Comparison of ENCODE assay signal across 15 cellular contexts in the genomic region with DNA sequence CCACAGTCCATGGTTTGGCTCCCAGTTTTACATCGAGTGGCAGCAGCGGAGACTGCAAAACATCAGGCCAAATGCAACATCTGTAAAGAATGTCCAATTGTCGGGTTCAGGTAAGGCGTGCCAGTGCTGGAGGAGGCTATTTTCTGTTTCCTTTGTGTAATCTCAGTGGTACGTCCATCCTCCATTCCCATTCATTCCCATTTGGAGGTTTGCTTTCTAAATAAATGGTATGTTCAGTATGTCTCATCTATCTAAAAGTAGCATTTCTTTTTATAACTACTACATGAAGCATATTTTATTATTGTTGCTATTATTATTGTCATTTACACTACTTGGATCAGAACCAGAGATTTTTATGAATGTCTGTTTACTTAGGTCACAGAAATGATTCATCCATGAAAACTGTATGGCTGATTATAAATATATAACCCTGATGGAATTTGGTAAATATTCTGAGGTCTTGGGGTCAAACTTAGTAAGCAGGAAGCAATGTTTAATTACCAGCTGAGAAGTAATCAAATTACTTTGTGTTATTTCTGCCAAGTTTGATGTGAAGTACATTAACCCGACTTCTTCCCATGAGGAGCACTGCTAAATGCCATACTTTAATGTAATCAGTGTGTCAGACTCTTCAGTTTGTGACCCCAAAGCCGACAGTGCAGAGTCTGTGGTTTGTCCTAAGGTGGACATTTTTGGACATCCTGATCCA.
DNase-seq lines count a peak whose midpoint lies in the region; ATAC-seq, FAIRE-seq and TF ChIP-seq lines count a peak whose summit lies in the region.
"Had no signal": no experiment of that assay in that cellular context is flagged by ENCODE, and none has a peak within 500 bp of the region (broad histone marks: within the 10 kb centered on the region; RNA-seq: fewer than 3 reads in every experiment).

No MANE protein-coding gene starts in this region.

- H3K9me3 ChIP-seq in IMR-90 (ENCODE audit: control insufficient read depth, insufficient read depth, low read length) (no peaks in the 10 kb centered on the region), stomach (peaks cover 0 to 6% (median 0%) of the 10 kb centered on the region in 4 donors)
- H3K9me3 ChIP-seq: psoas muscle had no signal

- TF ChIP-seq RAD21 in IMR-90 (IDR thresholded peaks at IDR 0.05; ENCODE audit: low read length), result no peak

- no peak overlapping the region for H3K56ac ChIP-seq in IMR-90 (ENCODE audit: extremely low read depth, insufficient read depth, low read length)

- peak overlapping the region; percentile 68 for H2BK120ac ChIP-seq in IMR-90 (ENCODE audit: low read depth, low read length)

- in situ Hi-C loops in IMR-90 (cut with MboI; ENCODE audit: low sequenced_read_pairs), result no loop called here
- in situ Hi-C loops in astrocyte of the spinal cord (cut with HindIII; ENCODE audit: low sequenced_read_pairs), result no loop called here

- WGBS in IMR-90 (ENCODE audit: extremely low coverage in 2 of 2, insufficient read length in 1 of 2), 2 experiments, result 100% methylated on average over 2 of the region's 7 CpGs; no CpG with 5 or more reads in 1 of the 2 experiments
- 74 to 89% (median 84%) methylated on average over 7 of the region's 7 CpGs for WGBS in stomach, 5 donors

- peak overlapping the region; percentile 99 for H2AK5ac ChIP-seq in IMR-90 (ENCODE audit: low read depth, low read length)

- no peaks in the 10 kb centered on the region; a peak in 1 of 4 replicates for H3K79me1 ChIP-seq in IMR-90 (ENCODE audit: low read depth in 1 of 2, low read length in 2 of 2)

- H4K8ac ChIP-seq in IMR-90 (ENCODE audit: low read depth in 2 of 2, low read length in 2 of 2), result peak overlapping the region in 1 of 2 experiments; percentile 48; a peak in 3 of 4 replicates

- H3K9me1 ChIP-seq in IMR-90 (ENCODE audit: insufficient read depth, low read length), result peaks cover 9% of the 10 kb centered on the region

- H3K4me1 ChIP-seq in IMR-90 (ENCODE audit: control insufficient read depth, insufficient read depth, low read length), result peaks cover 6% of the 10 kb centered on the region
- H3K4me1 ChIP-seq in stomach, result peaks cover 0 to 5% (median 2%) of the 10 kb centered on the region in 4 donors
- H3K4me1 ChIP-seq: psoas muscle had no signal

- no peak for TF ChIP-seq EP300 in stomach (IDR thresholded peaks at IDR 0.05)

- H4K20me1 ChIP-seq in IMR-90 (ENCODE audit: insufficient read depth, low read length), result no peaks in the 10 kb centered on the region; the same call in 1 of the 2 replicates

- H2BK15ac ChIP-seq in IMR-90 (ENCODE audit: low read depth, low read length), result peak overlapping the region; percentile 98; the same call in 1 of the 3 replicates

- peak overlapping the region; percentile 80 for H4K91ac ChIP-seq in IMR-90 (ENCODE audit: insufficient read depth, low read depth, low read length)

- peak overlapping the region; percentile 93 for H2BK5ac ChIP-seq in IMR-90 (ENCODE audit: low read depth, low read length, poor library complexity, severe bottlenecking)

- peak overlapping the region; percentile 76; the same call in 1 of the 2 replicates for H3K18ac ChIP-seq in IMR-90 (ENCODE audit: low read depth, low read length)

- peak overlapping the region; percentile 79 for H2AFZ ChIP-seq in IMR-90 (replicated peaks; ENCODE audit: low read length, poor library complexity)

- POLR2A ChIA-PET in IMR-90 (lab: Charles Lee; ENCODE audit: unreplicated experiment), result no interaction called here

- peak overlapping the region; percentile 87 for H3K4ac ChIP-seq in IMR-90 (ENCODE audit: low read depth, low read length)

- peaks cover 5% of the 10 kb centered on the region for H3K36me3 ChIP-seq in IMR-90 (ENCODE audit: control insufficient read depth, insufficient read depth, low read length)
- H3K36me3 ChIP-seq in kidney epithelial cell (ENCODE audit: control insufficient read depth, insufficient read depth, low read length), result no peaks in the 10 kb centered on the region
- H3K36me3 ChIP-seq in stomach, result peaks cover 19 to 59% (median 48%) of the 10 kb centered on the region in 4 donors

- H4K5ac ChIP-seq in IMR-90 (ENCODE audit: low read depth, low read length), result peak overlapping the region; percentile 25; the same call in 1 of the 2 replicates

- peak overlapping the region; percentile 71; the same call in 1 of the 2 replicates for H3K23ac ChIP-seq in IMR-90 (ENCODE audit: low read depth, low read length)

- H2AK9ac ChIP-seq in IMR-90 (replicated peaks; ENCODE audit: low read depth, low read length, poor library complexity), result no peak overlapping the region

- CTCF ChIA-PET in IMR-90 (lab: Yijun Ruan, JAX), result no interaction called here

- TF ChIP-seq POLR2A in IMR-90 (IDR thresholded peaks at IDR 0.05; ENCODE audit: low read depth, low read length) (no peak), stomach (IDR thresholded peaks at IDR 0.05) (no peak), GM12892 (IDR thresholded peaks at IDR 0.05; ENCODE audit: low read depth, low read length) (no peak)

- H2BK20ac ChIP-seq in IMR-90 (ENCODE audit: low read depth, low read length), result peak overlapping the region; percentile 93

- peak overlapping the region; percentile 54; the same call in 1 of the 2 replicates for H3K4me2 ChIP-seq in IMR-90 (ENCODE audit: low read depth, low read length)

- no peak for FAIRE-seq in GM12892 (lab: Jason Lieb, UNC)
- FAIRE-seq: endometrium had no signal

- BruUV-seq in IMR-90 (replicated peaks; lab: Mats Ljungman, UMichigan), result no TSS peak

- H3K27me3 ChIP-seq in IMR-90 (ENCODE audit: control insufficient read depth, insufficient read depth, low read length) (no peaks in the 10 kb centered on the region), kidney epithelial cell (ENCODE audit: control insufficient read depth, insufficient read depth, low read length) (no peaks in the 10 kb centered on the region), stomach (no peaks in the 10 kb centered on the region)

- dilution Hi-C loops in IMR-90 (cut with HindIII; ENCODE audit: low sequenced_read_pairs, unreplicated experiment), result no loop called here

- peak overlapping the region; percentile 96; the same call in 1 of the 2 replicates for H3K14ac ChIP-seq in IMR-90 (replicated peaks; ENCODE audit: low read depth, low read length)

- intact Hi-C loops in IMR-90 (cut with micrococcal nuclease) (no loop called here), stomach (cut with DNase I; ENCODE audit: low total_unique reads) (no loop called here)

- H3K27ac ChIP-seq in IMR-90 (ENCODE audit: insufficient read depth, low read length), result peak overlapping the region; percentile 60
- H3K27ac ChIP-seq in stomach, result no peak overlapping the region
- H3K27ac ChIP-seq: psoas muscle had no signal

- H3K9ac ChIP-seq in IMR-90 (ENCODE audit: low read depth, low read length), result no peak overlapping the region

- TF ChIP-seq CTCF in AG10803 (conservative IDR thresholded peaks at IDR 0.05; ENCODE audit: low read length), result no peak
- TF ChIP-seq CTCF in IMR-90 (conservative IDR thresholded peaks at IDR 0.05; ENCODE audit: low read depth, low read length), result no peak
- TF ChIP-seq CTCF in astrocyte of the spinal cord (IDR thresholded peaks at IDR 0.05; ENCODE audit: low read depth, low read length), result no peak
- TF ChIP-seq CTCF in kidney epithelial cell (IDR thresholded peaks at IDR 0.05; ENCODE audit: insufficient read depth, low read length, poor library complexity, severe bottlenecking), result no peak
- no peak for TF ChIP-seq CTCF in stomach (IDR thresholded peaks at IDR 0.05)

- ATAC-seq in IMR-90 (ENCODE audit: low read depth), result peak; percentile 82
- ATAC-seq: activated T-cell treated with anti-CD3 and anti-CD28 coated beads, Interleukin-2, amount 50 U/mL, for 4 hours; psoas muscle; stimulated activated naive CD8-positive, alpha-beta T cell treated with anti-CD3 and anti-CD28 coated beads, Interleukin-15, Interleukin-2, amounts not matched to agents 100 U/mL and 50 U/mL, for 24 hours had no signal

- no peak overlapping the region for H3K4me3 ChIP-seq in AG10803 (ENCODE audit: low read length)
- H3K4me3 ChIP-seq in IMR-90 (ENCODE audit: insufficient read depth, low read depth, low read length), result no peak overlapping the region
- no peak overlapping the region for H3K4me3 ChIP-seq in astrocyte of the spinal cord (ENCODE audit: low read depth, low read length)
- H3K4me3 ChIP-seq in kidney epithelial cell (ENCODE audit: low read depth, low read length), result no peak overlapping the region
- H3K4me3 ChIP-seq in stomach, result no peak overlapping the region
- H3K4me3 ChIP-seq: psoas muscle had no signal

- DNase-seq in AG10803 (ENCODE audit: low read depth) (peak; percentile 91), IMR-90 (peak; percentile 67), astrocyte of the spinal cord (ENCODE audit: low read depth, low spot score) (peak; percentile 44), kidney epithelial cell (ENCODE audit: low read depth) (peak; percentile 10), stomach (no peak), NCI-H2171 treated with DMSO at 0.1 percent for 48 hours (lab: John Stamatoyannopoulos, UW) (no peak), GM12892 (ENCODE audit: insufficient read length) (no peak)
- no peak for DNase-seq in activated T-cell treated with anti-CD3 and anti-CD28 coated beads, Interleukin-2, amount 50 U/mL, for 48 hours
- DNase-seq: activated CD4-positive, CD25-positive, alpha-beta regulatory T cell treated with anti-CD3 and anti-CD28 coated beads, Interleukin-2, amount 50 U/mL, for 72 hours; activated T-cell treated with anti-CD3 and anti-CD28 coated beads, Interleukin-2, amount 50 U/mL, for 4 hours; CD4-positive, alpha-beta T cell; psoas muscle; stimulated activated CD4-positive, alpha-beta T cell treated with anti-CD3 and anti-CD28 coated beads, Interleukin-4, amount 100 ng/mL, for 1 hour; stimulated activated naive CD8-positive, alpha-beta T cell treated with anti-CD3 and anti-CD28 coated beads, Interleukin-15, Interleukin-2, amounts not matched to agents 100 U/mL and 50 U/mL, for 24 hours had no signal

TF ChIP-seq in IMR-90, 13 proteins besides CTCF, POLR2A, EP300 and RAD21 (continues in another document):
- TF ChIP-seq, protein P1, sequence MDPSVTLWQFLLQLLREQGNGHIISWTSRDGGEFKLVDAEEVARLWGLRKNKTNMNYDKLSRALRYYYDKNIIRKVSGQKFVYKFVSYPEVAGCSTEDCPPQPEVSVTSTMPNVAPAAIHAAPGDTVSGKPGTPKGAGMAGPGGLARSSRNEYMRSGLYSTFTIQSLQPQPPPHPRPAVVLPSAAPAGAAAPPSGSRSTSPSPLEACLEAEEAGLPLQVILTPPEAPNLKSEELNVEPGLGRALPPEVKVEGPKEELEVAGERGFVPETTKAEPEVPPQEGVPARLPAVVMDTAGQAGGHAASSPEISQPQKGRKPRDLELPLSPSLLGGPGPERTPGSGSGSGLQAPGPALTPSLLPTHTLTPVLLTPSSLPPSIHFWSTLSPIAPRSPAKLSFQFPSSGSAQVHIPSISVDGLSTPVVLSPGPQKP (IDR thresholded peaks at IDR 0.05; ENCODE audit: borderline replicate concordance, low read depth, low read length), result no peak
- no peak for TF ChIP-seq SMC3 (IDR thresholded peaks at IDR 0.05; ENCODE audit: low read depth, low read length)

Comparison
In these comparisons a context has a peak if more than half of its experiments do, and no peak if none do; other contexts are left out.
1. DNase-seq: peak in AG10803 (single experiment), IMR-90 (single experiment), astrocyte of the spinal cord (single experiment) and kidney epithelial cell (single experiment); none in stomach (single experiment), NCI-H2171 treated with DMSO at 0.1 percent for 48 hours (single experiment), GM12892 (single experiment) and activated T-cell treated with anti-CD3 and anti-CD28 coated beads, Interleukin-2, amount 50 U/mL, for 48 hours (0 of 2).